Comparison of ENCODE assay signal across 1 cellular context in the genomic region with DNA sequence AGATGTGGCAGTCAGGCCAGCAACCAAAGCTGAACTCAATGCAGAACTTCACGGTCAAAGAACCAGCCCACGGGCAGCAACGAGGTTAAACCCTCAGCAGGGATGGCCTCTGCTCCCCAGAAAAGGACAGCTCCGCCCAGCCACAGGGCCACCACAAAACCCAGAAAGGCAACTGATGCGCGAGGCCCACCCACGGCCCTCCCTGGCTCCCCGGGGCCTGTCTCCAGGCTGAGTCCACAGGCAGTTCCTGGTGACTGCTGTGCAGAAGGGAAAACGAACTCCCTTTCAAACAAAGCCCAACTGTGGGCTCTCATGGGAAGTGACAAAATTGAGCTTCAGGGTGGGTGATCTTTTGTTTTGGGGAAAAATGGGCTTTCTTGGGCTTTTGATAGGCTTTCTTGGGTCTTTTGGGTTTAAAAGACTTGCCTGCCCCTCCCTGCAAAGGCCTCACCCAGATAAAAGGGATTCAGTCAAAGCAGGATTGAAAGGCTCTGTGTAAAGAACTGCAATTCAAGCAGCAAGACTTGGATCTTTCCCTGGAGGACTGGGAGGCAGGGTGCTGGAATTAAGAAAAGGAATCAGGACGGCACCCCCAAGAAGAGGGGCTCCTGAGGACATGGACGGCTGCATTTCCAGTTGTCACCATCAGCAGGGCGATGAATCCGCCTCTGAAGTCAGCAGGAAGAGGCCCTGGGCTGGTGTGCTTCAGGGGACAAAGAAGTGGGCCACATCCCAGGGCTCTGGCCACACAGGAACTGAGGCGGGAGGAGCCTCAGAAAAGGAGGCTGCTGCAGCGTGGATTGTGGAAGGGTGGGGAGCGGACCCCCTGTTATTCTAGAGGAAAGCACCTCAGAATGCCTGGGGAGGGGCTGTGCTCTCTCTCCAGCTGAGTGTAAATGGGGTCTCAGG.
TF ChIP-seq lines count a peak whose summit lies in the region.

No MANE protein-coding gene starts in this region.

TF ChIP-seq in GM23338, 12 proteins besides CTCF, POLR2A, EP300 and RAD21 (continued from another document):
- TF ChIP-seq CREB1 (CRISPR knock-in tag; IDR thresholded peaks at IDR 0.05; ENCODE audit: low read depth) (no peak), STAT1 (IDR thresholded peaks at IDR 0.05; ENCODE audit: unreplicated experiment) (no peak), EZH2phosphoT487 (IDR thresholded peaks at IDR 0.05; ENCODE audit: unreplicated experiment) (no peak), JUNB (IDR thresholded peaks at IDR 0.05; ENCODE audit: unreplicated experiment) (no peak), ETS1 (IDR thresholded peaks at IDR 0.05) (no peak)
- TF ChIP-seq, protein P1, sequence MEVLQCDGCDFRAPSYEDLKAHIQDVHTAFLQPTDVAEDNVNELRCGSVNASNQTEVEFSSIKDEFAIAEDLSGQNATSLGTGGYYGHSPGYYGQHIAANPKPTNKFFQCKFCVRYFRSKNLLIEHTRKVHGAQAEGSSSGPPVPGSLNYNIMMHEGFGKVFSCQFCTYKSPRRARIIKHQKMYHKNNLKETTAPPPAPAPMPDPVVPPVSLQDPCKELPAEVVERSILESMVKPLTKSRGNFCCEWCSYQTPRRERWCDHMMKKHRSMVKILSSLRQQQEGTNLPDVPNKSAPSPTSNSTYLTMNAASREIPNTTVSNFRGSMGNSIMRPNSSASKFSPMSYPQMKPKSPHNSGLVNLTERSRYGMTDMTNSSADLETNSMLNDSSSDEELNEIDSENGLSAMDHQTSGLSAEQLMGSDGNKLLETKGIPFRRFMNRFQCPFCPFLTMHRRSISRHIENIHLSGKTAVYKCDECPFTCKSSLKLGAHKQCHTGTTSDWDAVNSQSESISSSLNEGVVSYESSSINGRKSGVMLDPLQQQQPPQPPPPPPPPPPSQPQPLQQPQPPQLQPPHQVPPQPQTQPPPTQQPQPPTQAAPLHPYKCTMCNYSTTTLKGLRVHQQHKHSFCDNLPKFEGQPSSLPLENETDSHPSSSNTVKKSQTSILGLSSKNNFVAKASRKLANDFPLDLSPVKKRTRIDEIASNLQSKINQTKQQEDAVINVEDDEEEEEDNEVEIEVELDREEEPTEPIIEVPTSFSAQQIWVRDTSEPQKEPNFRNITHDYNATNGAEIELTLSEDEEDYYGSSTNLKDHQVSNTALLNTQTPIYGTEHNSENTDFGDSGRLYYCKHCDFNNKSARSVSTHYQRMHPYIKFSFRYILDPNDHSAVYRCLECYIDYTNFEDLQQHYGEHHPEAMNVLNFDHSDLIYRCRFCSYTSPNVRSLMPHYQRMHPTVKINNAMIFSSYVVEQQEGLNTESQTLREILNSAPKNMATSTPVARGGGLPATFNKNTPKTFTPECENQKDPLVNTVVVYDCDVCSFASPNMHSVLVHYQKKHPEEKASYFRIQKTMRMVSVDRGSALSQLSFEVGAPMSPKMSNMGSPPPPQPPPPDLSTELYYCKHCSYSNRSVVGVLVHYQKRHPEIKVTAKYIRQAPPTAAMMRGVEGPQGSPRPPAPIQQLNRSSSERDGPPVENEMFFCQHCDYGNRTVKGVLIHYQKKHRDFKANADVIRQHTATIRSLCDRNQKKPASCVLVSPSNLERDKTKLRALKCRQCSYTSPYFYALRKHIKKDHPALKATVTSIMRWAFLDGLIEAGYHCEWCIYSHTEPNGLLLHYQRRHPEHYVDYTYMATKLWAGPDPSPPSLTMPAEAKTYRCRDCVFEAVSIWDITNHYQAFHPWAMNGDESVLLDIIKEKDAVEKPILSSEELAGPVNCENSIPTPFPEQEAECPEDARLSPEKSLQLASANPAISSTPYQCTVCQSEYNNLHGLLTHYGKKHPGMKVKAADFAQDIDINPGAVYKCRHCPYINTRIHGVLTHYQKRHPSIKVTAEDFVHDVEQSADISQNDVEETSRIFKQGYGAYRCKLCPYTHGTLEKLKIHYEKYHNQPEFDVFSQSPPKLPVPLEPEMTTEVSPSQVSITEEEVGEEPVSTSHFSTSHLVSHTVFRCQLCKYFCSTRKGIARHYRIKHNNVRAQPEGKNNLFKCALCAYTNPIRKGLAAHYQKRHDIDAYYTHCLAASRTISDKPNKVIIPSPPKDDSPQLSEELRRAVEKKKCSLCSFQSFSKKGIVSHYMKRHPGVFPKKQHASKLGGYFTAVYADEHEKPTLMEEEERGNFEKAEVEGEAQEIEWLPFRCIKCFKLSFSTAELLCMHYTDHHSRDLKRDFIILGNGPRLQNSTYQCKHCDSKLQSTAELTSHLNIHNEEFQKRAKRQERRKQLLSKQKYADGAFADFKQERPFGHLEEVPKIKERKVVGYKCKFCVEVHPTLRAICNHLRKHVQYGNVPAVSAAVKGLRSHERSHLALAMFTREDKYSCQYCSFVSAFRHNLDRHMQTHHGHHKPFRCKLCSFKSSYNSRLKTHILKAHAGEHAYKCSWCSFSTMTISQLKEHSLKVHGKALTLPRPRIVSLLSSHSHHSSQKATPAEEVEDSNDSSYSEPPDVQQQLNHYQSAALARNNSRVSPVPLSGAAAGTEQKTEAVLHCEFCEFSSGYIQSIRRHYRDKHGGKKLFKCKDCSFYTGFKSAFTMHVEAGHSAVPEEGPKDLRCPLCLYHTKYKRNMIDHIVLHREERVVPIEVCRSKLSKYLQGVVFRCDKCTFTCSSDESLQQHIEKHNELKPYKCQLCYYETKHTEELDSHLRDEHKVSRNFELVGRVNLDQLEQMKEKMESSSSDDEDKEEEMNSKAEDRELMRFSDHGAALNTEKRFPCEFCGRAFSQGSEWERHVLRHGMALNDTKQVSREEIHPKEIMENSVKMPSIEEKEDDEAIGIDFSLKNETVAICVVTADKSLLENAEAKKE (CRISPR knock-in tag; IDR thresholded peaks at IDR 0.05), result no peak
TF ChIP-seq in GM23338: peak in this region for 0.
